Comparison of ENCODE assay signal across 8 cellular contexts in genomic region chr18:3453540-3454364, GRCh38. TPM values are rescaled to one million over a fixed set of nuclear protein-coding genes. Genes with fewer than 3 reads are reported as not detected.
A peak's percentile ranks its signal among the peaks of the same experiment; 100 is the strongest.
DNase-seq lines count a peak whose midpoint lies in the region; ATAC-seq and TF ChIP-seq lines count a peak whose summit lies in the region.

No MANE protein-coding gene starts in this region.

- H3K4me3 ChIP-seq in psoas muscle: peak overlapping the region; percentile 97

- H3K9me3 ChIP-seq in psoas muscle: no peaks in the 10 kb centered on the region

- H3K27ac Mint-ChIP-seq in activated naive CD8-positive, alpha-beta T cell treated with anti-CD3 and anti-CD28 coated beads for 36 hours: peak overlapping the region; percentile 99

- 10 to 14% (median 13%) methylated on average over 21 of the region's 21 CpGs for WGBS in psoas muscle, 3 donors

- H3K27me3 Mint-ChIP-seq in activated naive CD8-positive, alpha-beta T cell treated with anti-CD3 and anti-CD28 coated beads for 36 hours: no peaks in the 10 kb centered on the region

- ATAC-seq in left cardiac atrium (no peak), psoas muscle (no peak), HG03469 (IDR thresholded peaks at IDR 0.05; ENCODE audit: unreplicated experiment) (no peak)

- intact Hi-C loops in left cardiac atrium (cut with DNase I) (loop anchor here in 1 of 2 donors (10.0 kb wide), 2 partner anchors 169 to 211 kb away; no protein-coding TSS in a partner anchor), psoas muscle (cut with DNase I) (loop anchor here (2.0 to 5.0 kb wide), 4 partner anchors 171 to 213 kb away; partner anchors contain the start of gene MYL12B (in 1 of the 2))

- H3K27me3 ChIP-seq in psoas muscle (ENCODE audit: insufficient read depth in 3 of 3, low read length in 2 of 3): no peaks in the 10 kb centered on the region

- DNase-seq in NCI-H345 (lab: John Stamatoyannopoulos, UW): peak; percentile 7
- no peak for DNase-seq in NCI-H345 treated with DMSO at 0.1 percent for 48 hours (lab: John Stamatoyannopoulos, UW; ENCODE audit: unreplicated experiment)
- peak; percentile 60 for DNase-seq in NCI-H69 (lab: John Stamatoyannopoulos, UW)
- peak; percentile 29 for DNase-seq in activated naive CD8-positive, alpha-beta T cell treated with anti-CD3 and anti-CD28 coated beads for 36 hours
- DNase-seq in left cardiac atrium: peak; percentile 59
- peak; percentile 53 to 56 for DNase-seq in psoas muscle
- DNase-seq in DMS153 (lab: John Stamatoyannopoulos, UW): no peak

- peaks cover 28% of the 10 kb centered on the region for H3K36me3 Mint-ChIP-seq in activated naive CD8-positive, alpha-beta T cell treated with anti-CD3 and anti-CD28 coated beads for 36 hours

- H3K4me1 Mint-ChIP-seq in activated naive CD8-positive, alpha-beta T cell treated with anti-CD3 and anti-CD28 coated beads for 36 hours: peaks cover 45% of the 10 kb centered on the region

- H3K4me1 ChIP-seq in psoas muscle: peaks cover 32% of the 10 kb centered on the region

- peaks cover 15 to 32% of the 10 kb centered on the region in 2 donors for H3K36me3 ChIP-seq in psoas muscle (ENCODE audit: insufficient read depth in 1 of 2, low read depth in 1 of 2)

- peak overlapping the region; percentile 100 for H3K27ac ChIP-seq in psoas muscle

- H3K4me3 Mint-ChIP-seq in activated naive CD8-positive, alpha-beta T cell treated with anti-CD3 and anti-CD28 coated beads for 36 hours: peak overlapping the region; percentile 84

- no peak for TF ChIP-seq CTCF in psoas muscle (IDR thresholded peaks at IDR 0.05)

- no peaks in the 10 kb centered on the region for H3K9me3 Mint-ChIP-seq in activated naive CD8-positive, alpha-beta T cell treated with anti-CD3 and anti-CD28 coated beads for 36 hours

RNA-seq across cellular contexts. Expression of gene TGIF1, which starts 3.8 kb away (rescaled TPM):
- 10 to 100 TPM; 18.8 to 21.2 TPM for total RNA-seq in activated naive CD8-positive, alpha-beta T cell treated with anti-CD3 and anti-CD28 coated beads for 36 hours
- 10 to 100 TPM; 12.0 to 22.9 TPM for total RNA-seq in left cardiac atrium
- 10 to 100 TPM; 18.2 to 81.2 (median 61.5) TPM for total RNA-seq in psoas muscle
- polyA plus RNA-seq in psoas muscle: 100 to 1,000 TPM in 1 of 3 donors, 10 to 100 TPM in 2; 18.7 to 200 (median 22.5) TPM

Comparison
In these comparisons a context has a peak if more than half of its experiments do, and no peak if none do; other contexts are left out.
1. DNase-seq: peak in NCI-H345 (single experiment), NCI-H69 (single experiment), activated naive CD8-positive, alpha-beta T cell treated with anti-CD3 and anti-CD28 coated beads for 36 hours (single experiment), left cardiac atrium (single experiment) and psoas muscle (2 of 2); none in NCI-H345 treated with DMSO at 0.1 percent for 48 hours (single experiment) and DMS153 (single experiment).